19 cellular contexts compared by ENCODE assay signal in genomic region chr11:121869478-121869877, GRCh38.
"Had no signal": no experiment of that assay in that cellular context is flagged by ENCODE, and none has a peak within 500 bp of the region (broad histone marks: within the 10 kb centered on the region; RNA-seq: fewer than 3 reads in every experiment).

No MANE protein-coding gene starts in this region.

- H3K4me3 ChIP-seq: colonic mucosa, lower lobe of right lung had no signal

- DNase-seq: activated CD4-positive, alpha-beta memory T cell treated with anti-CD3 and anti-CD28 coated beads, Interleukin-2, amount 10 ng/mL, durations not matched to agents 7 days and 5 days; activated CD4-positive, alpha-beta T cell treated with anti-CD3 and anti-CD28 coated beads for 48 hours; activated CD4-positive, CD25-positive, alpha-beta regulatory T cell; activated CD8-positive, alpha-beta memory T cell treated with anti-CD3 and anti-CD28 coated beads, Interleukin-2, amount 10 ng/mL, durations not matched to agents 7 days and 5 days; activated naive CD4-positive, alpha-beta T cell treated with Interleukin-2 at 50 U/mL for 16 hours; activated naive CD8-positive, alpha-beta T cell treated with anti-CD3 and anti-CD28 coated beads, Interleukin-2, amount 10 ng/mL, durations not matched to agents 7 days and 5 days; central memory CD4-positive, alpha-beta T cell; colonic mucosa; erythroblast; islet precursor cell; left colon; lower lobe of right lung; stimulated activated CD4-positive, alpha-beta T cell treated with anti-CD3 and anti-CD28 coated beads, Interleukin-12 subunit alpha, Interleukin-12 subunit beta, amount 100 ng/mL, for 4 hours; stimulated activated CD4-positive, alpha-beta T cell treated with anti-CD3 and anti-CD28 coated beads, Interleukin-1b, Interleukin-23, amount 100 ng/mL, for 48 hours; stimulated activated CD8-positive, alpha-beta memory T cell treated with anti-CD3 and anti-CD28 coated beads, Interleukin-4, amount 100 ng/mL, for 48 hours; stimulated activated naive CD4-positive, alpha-beta T cell; substantia nigra had no signal

- H3K27me3 ChIP-seq: colonic mucosa had no signal

- H3K4me1 ChIP-seq: colonic mucosa, parathyroid adenoma had no signal

- H3K36me3 ChIP-seq: colonic mucosa, lower lobe of right lung had no signal

- ATAC-seq: activated CD8-positive, alpha-beta memory T cell treated with anti-CD3 and anti-CD28 coated beads, Interleukin-2, amount 10 ng/mL, durations not matched to agents 7 days and 5 days; left colon; natural killer cell treated with Interleukin-12 subunit alpha and Interleukin-12 subunit beta and Interleukin-15 and Interleukin-18, amount 100 ng/mL, for 72 hours had no signal

- H3K9me3 ChIP-seq: colonic mucosa, lower lobe of right lung had no signal

- H3K27ac ChIP-seq: colonic mucosa, lower lobe of right lung, parathyroid adenoma had no signal
